Comparison of ENCODE assay signal across 18 cellular contexts in the genomic region with DNA sequence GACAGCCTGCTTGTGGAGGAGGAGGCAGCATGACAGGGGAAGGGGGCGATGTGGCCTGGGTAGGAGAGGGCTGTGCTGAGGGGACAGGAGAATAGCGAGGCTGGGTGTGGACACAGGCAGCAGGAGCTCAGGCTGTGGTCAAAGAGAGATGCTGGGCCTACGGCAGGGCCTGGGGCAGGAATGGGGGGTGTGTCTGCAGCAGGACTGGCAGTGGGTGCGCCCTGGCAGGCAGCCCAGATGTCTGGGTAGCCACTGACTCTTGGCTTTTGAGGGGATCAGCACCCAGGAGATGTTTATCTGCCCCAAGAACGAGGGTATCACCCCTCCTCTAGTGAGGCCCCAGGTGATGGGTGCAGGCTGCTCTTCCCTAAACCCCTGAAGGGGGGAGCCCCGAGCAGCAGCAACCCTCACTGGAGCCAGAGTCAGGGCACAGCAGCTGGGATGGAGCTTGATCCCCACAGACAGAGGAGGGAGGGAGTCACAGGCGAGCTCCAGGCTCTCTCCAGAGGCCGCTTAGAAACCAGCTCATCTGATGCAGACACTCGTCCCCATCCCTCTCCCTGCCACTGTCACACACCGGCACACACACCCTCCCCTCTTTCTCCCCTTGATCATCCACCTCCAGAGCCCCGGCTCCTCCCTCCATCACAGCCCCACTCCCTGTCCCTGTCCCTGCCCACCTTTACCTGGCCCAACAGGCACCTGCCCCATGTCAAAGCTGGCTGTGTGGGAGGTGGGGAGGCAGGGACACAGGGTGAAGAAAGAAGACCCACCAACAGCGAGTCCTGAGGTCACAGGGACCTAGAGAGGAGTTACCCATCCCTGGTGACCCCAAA. TPM values are rescaled to one million over a fixed set of nuclear protein-coding genes. Genes with fewer than 3 reads are reported as not detected.
DNase-seq lines count a peak whose midpoint lies in the region; ATAC-seq and TF ChIP-seq lines count a peak whose summit lies in the region.
"Had no signal": no experiment of that assay in that cellular context is flagged by ENCODE, and none has a peak within 500 bp of the region (broad histone marks: within the 10 kb centered on the region; RNA-seq: fewer than 3 reads in every experiment).

No MANE protein-coding gene starts in this region.

- 50% methylated on average over 7 of the region's 12 CpGs for WGBS in mammary epithelial cell (ENCODE audit: low coverage, missing lambda C conversion rate)
- WGBS in stomach, 5 donors = 62 to 75% (median 72%) methylated on average over 12 of the region's 12 CpGs

- POLR2A ChIA-PET in RWPE1 (lab: Yijun Ruan, JAX; ENCODE audit: low non-redundant PET) = interaction anchor here (0.7 kb wide), 1 partner anchor 99 kb away, joined by 3 read pairs; no protein-coding TSS in a partner anchor

- H3K4me3 ChIP-seq in breast epithelium (no peak overlapping the region), mammary epithelial cell (replicated peaks in 1 of 3; ENCODE audit: insufficient read depth in 1 of 3, low read depth in 2 of 3, low read length in 3 of 3) (no peak overlapping the region), stomach (no peak overlapping the region)
- H3K4me3 ChIP-seq: Peyer's patch had no signal

- peaks cover 0 to 40% of the 10 kb centered on the region in 2 donors for H3K4me1 ChIP-seq in breast epithelium
- H3K4me1 ChIP-seq in mammary epithelial cell (ENCODE audit: insufficient read depth, low read length) = peaks cover 11% of the 10 kb centered on the region
- peaks cover 10% of the 10 kb centered on the region for H3K4me1 ChIP-seq in foreskin keratinocyte
- peaks cover 18 to 46% (median 37%) of the 10 kb centered on the region in 4 donors for H3K4me1 ChIP-seq in stomach

- no peak overlapping the region for H2AFZ ChIP-seq in mammary epithelial cell (ENCODE audit: low read depth, low read length)

- intact Hi-C loops in breast epithelium (cut with DNase I; ENCODE audit: low total_unique reads) (no loop called here), mammary epithelial cell (cut with micrococcal nuclease) (no loop called here), stomach (cut with DNase I; ENCODE audit: low total_unique reads) (loop anchor here (10.0 kb wide), 1 partner anchor 248 kb away; no protein-coding TSS in a partner anchor)

- no peak for TF ChIP-seq EP300 in stomach (IDR thresholded peaks at IDR 0.05)

- no peaks in the 10 kb centered on the region for H3K27me3 ChIP-seq in breast epithelium
- no peaks in the 10 kb centered on the region for H3K27me3 ChIP-seq in mammary epithelial cell (ENCODE audit: insufficient read depth, low read length)
- peaks cover 36% of the 10 kb centered on the region for H3K27me3 ChIP-seq in foreskin keratinocyte
- peaks cover 0 to 11% (median 3%) of the 10 kb centered on the region in 3 donors for H3K27me3 ChIP-seq in stomach
- H3K27me3 ChIP-seq: Peyer's patch had no signal

- peak overlapping the region; percentile 19 for H3K27ac ChIP-seq in breast epithelium
- H3K27ac ChIP-seq in mammary epithelial cell (ENCODE audit: insufficient read depth, low read depth, low read length) = no peak overlapping the region
- H3K27ac ChIP-seq in RWPE1 = peak overlapping the region; percentile 96
- no peak overlapping the region for H3K27ac ChIP-seq in foreskin keratinocyte
- H3K27ac ChIP-seq in stomach = no peak overlapping the region
- H3K27ac ChIP-seq: Peyer's patch had no signal

- dilution Hi-C loops in mammary epithelial cell (cut with HindIII; ENCODE audit: low sequenced_read_pairs) = no loop called here

- no peaks in the 10 kb centered on the region for H4K20me1 ChIP-seq in mammary epithelial cell (ENCODE audit: insufficient read depth, low read length)

- DNase-seq in breast epithelium (ENCODE audit: low spot score in 2 of 2) (no peak), mammary epithelial cell (no peak), RWPE1 (ENCODE audit: low spot score) (no peak), foreskin keratinocyte (no peak), stomach (peak; percentile 29), DMS153 (lab: John Stamatoyannopoulos, UW) (no peak), medulla oblongata (ENCODE audit: extremely low spot score) (no peak), NCI-H2227 treated with DMSO at 0.1 percent for 48 hours (lab: John Stamatoyannopoulos, UW) (no peak)
- DNase-seq: AML-193, amniotic stem cell, cortex of kidney, Kasumi-1, mesenchymal stem cell, NCI-H1694 treated with DMSO at 0.1 percent for 48 hours, NCI-H526, small intestine, T-helper 2 cell had no signal

- TF ChIP-seq CTCF in breast epithelium (IDR thresholded peaks at IDR 0.05) = no peak
- TF ChIP-seq CTCF in mammary epithelial cell (conservative IDR thresholded peaks at IDR 0.05 in 1 of 2, IDR thresholded peaks at IDR 0.05 in 1 of 2; ENCODE audit: extremely low read depth in 1 of 2, insufficient read depth in 1 of 2, low read depth in 1 of 2, low read length in 2 of 2) = no peak
- TF ChIP-seq CTCF in RWPE1 (conservative IDR thresholded peaks at IDR 0.05; ENCODE audit: low read depth) = no peak
- no peak for TF ChIP-seq CTCF in foreskin keratinocyte (conservative IDR thresholded peaks at IDR 0.05)
- no peak for TF ChIP-seq CTCF in stomach (IDR thresholded peaks at IDR 0.05)

- in situ Hi-C loops in mammary epithelial cell (cut with MboI; ENCODE audit: low sequenced_read_pairs in 2 of 2) = no loop called here

- no peak for TF ChIP-seq POLR2A in breast epithelium (IDR thresholded peaks at IDR 0.05)
- TF ChIP-seq POLR2A in stomach (IDR thresholded peaks at IDR 0.05) = no peak

- H3K79me2 ChIP-seq in mammary epithelial cell (ENCODE audit: insufficient read depth, low read length) = no peaks in the 10 kb centered on the region

- BruUV-seq in mammary epithelial cell (replicated peaks; lab: Mats Ljungman, UMichigan) = no TSS peak

- no peaks in the 10 kb centered on the region for H3K36me3 ChIP-seq in breast epithelium
- H3K36me3 ChIP-seq in mammary epithelial cell (ENCODE audit: insufficient read depth, low read length) = no peaks in the 10 kb centered on the region
- no peaks in the 10 kb centered on the region for H3K36me3 ChIP-seq in stomach
- H3K36me3 ChIP-seq: Peyer's patch had no signal

- CTCF ChIA-PET in mammary epithelial cell (lab: Charles Lee; ENCODE audit: low non-redundant PET) (no interaction called here), RWPE1 (lab: Yijun Ruan, JAX) (interaction anchor here (0.5 to 4.5 kb wide), 6 partner anchors 39 to 606 kb away, joined by 3 to 34 read pairs (median 4); no protein-coding TSS in a partner anchor)

- no peak overlapping the region for H3K9ac ChIP-seq in mammary epithelial cell (ENCODE audit: insufficient read depth, low read length)

- no peak overlapping the region for H3K4me2 ChIP-seq in mammary epithelial cell (ENCODE audit: insufficient read depth, low read depth, low read length)

- peak; percentile 6 for ATAC-seq in foreskin keratinocyte

- H3K9me3 ChIP-seq in breast epithelium (no peaks in the 10 kb centered on the region), mammary epithelial cell (replicated peaks; ENCODE audit: insufficient read depth, low read length) (no peaks in the 10 kb centered on the region), stomach (no peaks in the 10 kb centered on the region)
- H3K9me3 ChIP-seq: Peyer's patch had no signal

RNA-seq across cellular contexts. Expression of gene TNS1, which starts 29.8 kb away (rescaled TPM):
- total RNA-seq in breast epithelium (100 to 1,000 TPM; 141 to 577 (median 154) TPM), mammary epithelial cell (10 to 100 TPM in 1 of 2 donors, under 1 TPM in 1; 0.80 to 20.0 TPM), foreskin keratinocyte (1.8 and 4.3 TPM in 2 replicates), stomach (100 to 1,000 TPM; 145 to 682 (median 198) TPM)
- polyA plus RNA-seq in mammary epithelial cell (0.46 TPM), foreskin keratinocyte (0.69 and 0.78 TPM in 2 replicates), stomach (10 to 100 TPM; 18.5 to 44.9 (median 33.2) TPM)
- 11.9 TPM for polyA minus RNA-seq in mammary epithelial cell

RNA-seq across cellular contexts. Expression of gene RUFY4, which starts 36.5 kb away (rescaled TPM):
- total RNA-seq in breast epithelium (1 to 10 TPM in 1 of 3 donors, not detected in 2; 2.8 TPM), mammary epithelial cell (not detected), foreskin keratinocyte (not detected in 2 replicates), stomach (not detected)
- polyA plus RNA-seq in mammary epithelial cell (not detected), foreskin keratinocyte (not detected in 2 replicates), stomach (under 1 TPM in 2 of 3 donors, not detected in 1; 0.12 to 0.43 TPM)
- polyA minus RNA-seq in mammary epithelial cell = not detected

Comparison
In these comparisons a context has a peak if more than half of its experiments do, and no peak if none do; other contexts are left out.
1. H3K27ac ChIP-seq: peak in breast epithelium (2 of 2) and RWPE1 (single experiment); none in mammary epithelial cell (single experiment), foreskin keratinocyte (single experiment) and stomach (0 of 5).
2. RNA of gene TNS1, which starts 29.8 kb away (total RNA-seq): 145 to 682 TPM in stomach and 141 to 577 TPM in breast epithelium; 0.80 to 20.0 TPM in mammary epithelial cell and 1.8 to 4.3 TPM in foreskin keratinocyte; every median in the first group is over 4 times any median in the second.